30 cellular contexts compared by ENCODE assay signal in the genomic region with DNA sequence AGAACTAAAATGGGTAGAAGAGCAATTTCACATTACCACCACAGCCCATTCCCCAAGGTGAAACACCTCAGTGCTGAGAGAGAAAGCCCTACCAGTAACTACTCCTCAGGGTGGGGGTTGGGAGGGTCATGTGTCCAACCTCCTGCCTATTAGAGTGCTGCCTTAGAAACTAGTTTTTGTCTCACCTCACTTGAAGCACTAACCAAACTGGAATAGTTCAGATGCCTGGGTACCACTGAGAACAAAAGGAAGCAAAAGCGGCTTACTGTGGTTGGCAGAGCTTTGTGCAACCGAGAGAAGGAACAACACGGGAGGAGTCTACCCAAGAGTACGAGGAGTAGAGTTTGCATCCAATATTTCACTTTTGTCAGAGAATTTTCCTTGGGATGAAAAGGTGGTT.
"Had no signal": no experiment of that assay in that cellular context is flagged by ENCODE, and none has a peak within 500 bp of the region (broad histone marks: within the 10 kb centered on the region; RNA-seq: fewer than 3 reads in every experiment).

No MANE protein-coding gene starts in this region.

- H3K4me1 Mint-ChIP-seq: activated B cell treated with CpG ODN at 0.5 μM for 24 hours; activated naive CD8-positive, alpha-beta T cell treated with anti-CD3 and anti-CD28 coated beads for 36 hours had no signal

- DNase-seq: activated B cell treated with CpG ODN at 0.5 μM for 24 hours; activated CD4-positive, alpha-beta memory T cell treated with anti-CD3 and anti-CD28 coated beads for 36 hours; activated CD4-positive, alpha-beta T cell treated with anti-CD3 and anti-CD28 coated beads for 4 hours; activated CD4-positive, alpha-beta T cell treated with anti-CD3 and anti-CD28 coated beads, Interleukin-2, amount 50 U/mL, for 1 hour; activated CD4-positive, CD25-positive, alpha-beta regulatory T cell treated with anti-CD3 and anti-CD28 coated beads, Interleukin-2, amount 50 U/mL, for 72 hours; activated CD8-positive, alpha-beta memory T cell treated with anti-CD3 and anti-CD28 coated beads, Interleukin-2, amount 50 U/mL, for 4 hours; activated effector memory CD4-positive, alpha-beta T cell treated with Interleukin-2 at 50 U/mL for 16 hours; activated naive CD4-positive, alpha-beta T cell treated with anti-CD3 and anti-CD28 coated beads, Interleukin-2, amount 50 U/mL, for 16 hours; activated naive CD8-positive, alpha-beta T cell treated with anti-CD3 and anti-CD28 coated beads for 36 hours; activated T-cell treated with anti-CD3 and anti-CD28 coated beads for 4 hours; activated T-cell treated with anti-CD3 and anti-CD28 coated beads, Interleukin-2, amount 50 U/mL, for 4 hours; amniotic stem cell; aorta; brain microvascular endothelial cell; central memory CD4-positive, alpha-beta T cell; NCI-H1092; NCI-H146; NCI-H187; NCI-H2029 treated with DMSO at 0.1 percent for 48 hours; NCI-H2107; NCI-H2171; NCI-H510A; NCI-H526; NCI-H748 treated with DMSO at 0.1 percent for 48 hours; Right ventricle myocardium superior; SW 1271; T-helper 1 cell; T-helper 2 cell; T-helper 9 cell had no signal

- H3K36me3 Mint-ChIP-seq: activated naive CD8-positive, alpha-beta T cell treated with anti-CD3 and anti-CD28 coated beads for 36 hours had no signal

- H3K27ac ChIP-seq: brain microvascular endothelial cell, VCaP had no signal

- H3K27me3 Mint-ChIP-seq: activated B cell treated with CpG ODN at 0.5 μM for 24 hours; activated CD4-positive, alpha-beta memory T cell treated with anti-CD3 and anti-CD28 coated beads for 36 hours; activated naive CD8-positive, alpha-beta T cell treated with anti-CD3 and anti-CD28 coated beads for 36 hours had no signal

- H3K4me3 Mint-ChIP-seq: activated B cell treated with CpG ODN at 0.5 μM for 24 hours; activated CD4-positive, alpha-beta memory T cell treated with anti-CD3 and anti-CD28 coated beads for 36 hours; activated naive CD8-positive, alpha-beta T cell treated with anti-CD3 and anti-CD28 coated beads for 36 hours; activated T-cell treated with anti-CD3 and anti-CD28 coated beads, Interleukin-2, amount 50 U/mL, for 4 hours had no signal

- H3K27me3 ChIP-seq: brain microvascular endothelial cell had no signal

- H3K36me3 ChIP-seq: brain microvascular endothelial cell had no signal

- H3K27ac Mint-ChIP-seq: activated B cell treated with CpG ODN at 0.5 μM for 24 hours; activated CD4-positive, alpha-beta memory T cell treated with anti-CD3 and anti-CD28 coated beads for 36 hours; activated naive CD8-positive, alpha-beta T cell treated with anti-CD3 and anti-CD28 coated beads for 36 hours had no signal
